8 cellular contexts compared by ENCODE assay signal in genomic region chr6:40015530-40015929, GRCh38.
"Had no signal": no experiment of that assay in that cellular context is flagged by ENCODE, and none has a peak within 500 bp of the region (broad histone marks: within the 10 kb centered on the region; RNA-seq: fewer than 3 reads in every experiment).

No MANE protein-coding gene starts in this region.

- ATAC-seq: GM12878 had no signal

- FAIRE-seq: G401.6, GM12878, GM12891, GM12892, GM18507, GM19239 had no signal

- H3K4me3 ChIP-seq: GM12878 had no signal

- DNase-seq: GDM1, GF-D8 had no signal
